Comparison of ENCODE assay signal across 16 cellular contexts in genomic region chr14:77344597-77344996, GRCh38. TPM values are rescaled to one million over a fixed set of nuclear protein-coding genes. Genes with fewer than 3 reads are reported as not detected.
DNase-seq lines count a peak whose midpoint lies in the region; ATAC-seq and TF ChIP-seq lines count a peak whose summit lies in the region.
"Had no signal": no experiment of that assay in that cellular context is flagged by ENCODE, and none has a peak within 500 bp of the region (broad histone marks: within the 10 kb centered on the region; RNA-seq: fewer than 3 reads in every experiment).

No MANE protein-coding gene starts in this region.

- H3K18ac ChIP-seq in H9 (ENCODE audit: insufficient read length, low read depth, low read length) = no peak overlapping the region

- no peak overlapping the region for H2BK12ac ChIP-seq in H9 (ENCODE audit: insufficient read length, low read depth, low read length)

- peaks cover 29% of the 10 kb centered on the region for H3K36me3 ChIP-seq in endodermal cell (ENCODE audit: control insufficient read depth, insufficient read depth, low read length)

- no peak overlapping the region for H4K8ac ChIP-seq in H9 (replicated peaks; ENCODE audit: insufficient read length, low read depth, low read length)

- H3K4me3 Mint-ChIP-seq in H9 = no peak overlapping the region
- H3K4me3 Mint-ChIP-seq in nephron progenitor cell = no peak overlapping the region
- H3K4me3 Mint-ChIP-seq in endodermal cell = no peak overlapping the region
- H3K4me3 Mint-ChIP-seq: CD8-positive, alpha-beta T cell; T-cell had no signal

- no peaks in the 10 kb centered on the region for H3K27me3 Mint-ChIP-seq in H9 (ENCODE audit: low read depth)
- no peaks in the 10 kb centered on the region for H3K27me3 Mint-ChIP-seq in nephron progenitor cell (ENCODE audit: low read depth, poor library complexity)
- no peaks in the 10 kb centered on the region for H3K27me3 Mint-ChIP-seq in endodermal cell (ENCODE audit: insufficient read depth)
- H3K27me3 Mint-ChIP-seq: T-cell had no signal

- H2AFZ ChIP-seq in H9 (ENCODE audit: low read length) = no peak overlapping the region

- no peak overlapping the region for H3K4me2 ChIP-seq in H9 (ENCODE audit: insufficient read depth, insufficient read length, low read length)

- no peaks in the 10 kb centered on the region for H3K27me3 ChIP-seq in H9 (ENCODE audit: insufficient read depth, low read length)
- no peaks in the 10 kb centered on the region for H3K27me3 ChIP-seq in endodermal cell (ENCODE audit: control insufficient read depth, insufficient read depth, low read length, poor library complexity, severe bottlenecking)

- H3K14ac ChIP-seq in H9 (ENCODE audit: insufficient read depth, low read length) = no peak overlapping the region

- H3K36me3 Mint-ChIP-seq in H9 (ENCODE audit: insufficient read depth in 1 of 3, low read depth in 3 of 3) (peaks cover 14 to 35% (median 24%) of the 10 kb centered on the region in 3 experiments), nephron progenitor cell (ENCODE audit: low read depth) (peaks cover 56% of the 10 kb centered on the region), endodermal cell (ENCODE audit: low read depth) (peaks cover 38% of the 10 kb centered on the region)

- H2BK5ac ChIP-seq in H9 (ENCODE audit: insufficient read length, low read length) = no peak overlapping the region

- H3K23me2 ChIP-seq in H9 (ENCODE audit: insufficient read length, low read depth, low read length, poor library complexity, severe bottlenecking) = no peaks in the 10 kb centered on the region

- H3K4me3 ChIP-seq in endodermal cell (ENCODE audit: low read length) = no peak overlapping the region

- H4K20me1 ChIP-seq in H9 (ENCODE audit: control insufficient read depth, insufficient read depth, insufficient read length) = no peaks in the 10 kb centered on the region

- ATAC-seq in GM19395 (IDR thresholded peaks at IDR 0.05; ENCODE audit: unreplicated experiment) = no peak
- ATAC-seq: CD8-positive, alpha-beta T cell; T-cell had no signal

- H4K91ac ChIP-seq in H9 (ENCODE audit: insufficient read length, low read depth, low read length) = no peak overlapping the region

- no CpG with 5 or more reads among the region's 1 CpG for WGBS in H9 (ENCODE audit: extremely low coverage, insufficient read length, low lambda C conversion rate)
- WGBS in endodermal cell (ENCODE audit: insufficient coverage in 1 of 2, insufficient read length in 1 of 2), 2 experiments = 100% methylated on average over 1 of the region's 1 CpG; no CpG with 5 or more reads in 1 of the 2 experiments

- H4K5ac ChIP-seq in H9 (ENCODE audit: insufficient read length, low read depth, low read length) = no peak overlapping the region

- no peak overlapping the region for H3K4ac ChIP-seq in H9 (ENCODE audit: low read depth, low read length)

- H3K79me1 ChIP-seq in H9 (ENCODE audit: insufficient read depth, low read depth, low read length, poor library complexity, severe bottlenecking) = no peaks in the 10 kb centered on the region

- H3K56ac ChIP-seq in H9 (ENCODE audit: insufficient read length, low read depth, low read length) = no peak overlapping the region

- TF ChIP-seq CTCF in H9 (conservative IDR thresholded peaks at IDR 0.05) (no peak), nephron progenitor cell (IDR thresholded peaks at IDR 0.05) (no peak), endodermal cell (conservative IDR thresholded peaks at IDR 0.05) (no peak)

- DNase-seq in H9 (no peak), M059J (ENCODE audit: low read depth) (peak; percentile 12), amniotic epithelial cell (ENCODE audit: low read depth) (peak; percentile 85), nephron progenitor cell (no peak), endodermal cell (no peak)
- no peak for DNase-seq in stimulated activated CD4-positive, alpha-beta T cell treated with anti-CD3 and anti-CD28 coated beads, Interleukin-1b, Interleukin-23, amount 100 ng/mL, for 48 hours
- no peak for DNase-seq in activated CD4-positive, alpha-beta T cell treated with anti-CD3 and anti-CD28 coated beads, Interleukin-2, amount 50 U/mL, for 4 hours
- DNase-seq: CD8-positive, alpha-beta T cell; GF-D8; KG1; MM.1S; NCI-H1436; NCI-H2081; RPMI8226; T-cell had no signal

- H3K27ac ChIP-seq in H9 (ENCODE audit: insufficient read length, low read depth, low read length) (no peak overlapping the region), endodermal cell (ENCODE audit: low read depth, low read length) (no peak overlapping the region)

- no peak overlapping the region for H3T11ph ChIP-seq in H9 (ENCODE audit: low read length)

- peak overlapping the region in 2 of 3 experiments; percentile 7 to 12; a peak in 1 of 7 replicates for H3K27ac Mint-ChIP-seq in H9
- H3K27ac Mint-ChIP-seq in nephron progenitor cell = peak overlapping the region; percentile 13
- no peak overlapping the region for H3K27ac Mint-ChIP-seq in endodermal cell
- H3K27ac Mint-ChIP-seq: CD8-positive, alpha-beta T cell; T-cell had no signal

- peaks cover 42 to 44% of the 10 kb centered on the region in 2 experiments for H3K4me1 Mint-ChIP-seq in H9
- H3K4me1 Mint-ChIP-seq in nephron progenitor cell = peaks cover 41% of the 10 kb centered on the region
- H3K4me1 Mint-ChIP-seq in endodermal cell = peaks cover 52% of the 10 kb centered on the region

- no peak overlapping the region for H3K23ac ChIP-seq in H9 (ENCODE audit: insufficient read length, low read depth, low read length)

- H2BK20ac ChIP-seq in H9 (ENCODE audit: low read depth, low read length, poor library complexity, severe bottlenecking) = no peak overlapping the region

- H3K9ac ChIP-seq in H9 (ENCODE audit: extremely low read depth, insufficient read length, low read length) (no peak overlapping the region), endodermal cell (ENCODE audit: extremely low read depth, low read length, poor library complexity, severe bottlenecking) (no peak overlapping the region)

- no peak overlapping the region for H2AK5ac ChIP-seq in H9 (ENCODE audit: insufficient read length, low read length)

- H2BK15ac ChIP-seq in H9 (ENCODE audit: low read depth, low read length) = no peak overlapping the region

- H3K9me3 Mint-ChIP-seq in H9 = no peaks in the 10 kb centered on the region
- no peaks in the 10 kb centered on the region for H3K9me3 Mint-ChIP-seq in nephron progenitor cell
- H3K9me3 Mint-ChIP-seq in endodermal cell = no peaks in the 10 kb centered on the region
- H3K9me3 Mint-ChIP-seq: CD8-positive, alpha-beta T cell; T-cell had no signal

- H2BK120ac ChIP-seq in H9 (ENCODE audit: low read depth, low read length, poor library complexity, severe bottlenecking) = no peak overlapping the region

- H3K9me3 ChIP-seq in H9 (ENCODE audit: control insufficient read depth, low read depth, low read length) (no peaks in the 10 kb centered on the region), endodermal cell (ENCODE audit: control insufficient read depth, low read length) (no peaks in the 10 kb centered on the region)

- H3K4me1 ChIP-seq in H9 (ENCODE audit: insufficient read depth, low read length) (peaks cover 16% of the 10 kb centered on the region; the same call in 1 of the 2 replicates), endodermal cell (ENCODE audit: control insufficient read depth, insufficient read depth, low read length) (peaks cover 34% of the 10 kb centered on the region)

- H3K79me2 ChIP-seq in H9 (ENCODE audit: insufficient read depth, low read length) = no peaks in the 10 kb centered on the region

RNA-seq across cellular contexts. Expression of gene GSTZ1, which starts 23.8 kb away (rescaled TPM):
- total RNA-seq in H9 (2021) (38.6 and 42.3 TPM in 2 replicates), endodermal cell (10 to 100 TPM; 38.3 to 40.4 TPM)
- 20.3 and 22.3 TPM in 2 replicates for total RNA-seq in M059J (2014; rRNA removed; shearing (Covaris generic))
- 35.9 TPM for polyA plus RNA-seq in endodermal cell (2013, experiment 1 of 2)
- polyA plus RNA-seq in endodermal cell (2013, experiment 2 of 2) = 37.6 TPM

RNA-seq across cellular contexts. Expression of gene POMT2, which starts 23.9 kb away (rescaled TPM):
- total RNA-seq in H9 (2021) = 19.9 and 25.2 TPM in 2 replicates
- total RNA-seq in M059J (2014; rRNA removed; shearing (Covaris generic)) = 8.9 and 15.4 TPM in 2 replicates
- 10 to 100 TPM; 58.5 to 70.6 TPM for total RNA-seq in endodermal cell
- 32.3 TPM for polyA plus RNA-seq in endodermal cell (2013, experiment 1 of 2)
- polyA plus RNA-seq in endodermal cell (2013, experiment 2 of 2) = 29.6 TPM

RNA-seq across cellular contexts. Expression of gene TMED8, which starts 32.3 kb away (rescaled TPM):
- 9.1 and 9.5 TPM in 2 replicates for total RNA-seq in H9 (2021)
- total RNA-seq in M059J (2014; rRNA removed; shearing (Covaris generic)) = 6.1 and 10.6 TPM in 2 replicates
- 10 to 100 TPM; 20.5 to 27.6 TPM for total RNA-seq in endodermal cell
- polyA plus RNA-seq in endodermal cell (2013, experiment 1 of 2) = 12.8 TPM
- 13.5 TPM for polyA plus RNA-seq in endodermal cell (2013, experiment 2 of 2)

RNA-seq across cellular contexts. Expression of gene SAMD15, which starts 32.6 kb away (rescaled TPM):
- total RNA-seq in H9 (2021) (1.1 and 2.7 TPM in 2 replicates), endodermal cell (1 to 10 TPM; 4.3 to 5.5 TPM)
- total RNA-seq in M059J (2014; rRNA removed; shearing (Covaris generic)) = 0.59 and 1.4 TPM in 2 replicates
- polyA plus RNA-seq in endodermal cell (2013, experiment 1 of 2) = 1.5 TPM
- polyA plus RNA-seq in endodermal cell (2013, experiment 2 of 2) = 2.6 TPM

Comparison
In these comparisons a context has a peak if more than half of its experiments do, and no peak if none do; other contexts are left out.
1. DNase-seq: peak in M059J (single experiment) and amniotic epithelial cell (single experiment); none in H9 (single experiment), nephron progenitor cell (single experiment), stimulated activated CD4-positive, alpha-beta T cell treated with anti-CD3 and anti-CD28 coated beads, Interleukin-1b, Interleukin-23, amount 100 ng/mL, for 48 hours (single experiment), activated CD4-positive, alpha-beta T cell treated with anti-CD3 and anti-CD28 coated beads, Interleukin-2, amount 50 U/mL, for 4 hours (0 of 2) and endodermal cell (single experiment).